Comparison of ENCODE assay signal across 7 cellular contexts in genomic region chrX:20442597-20442996, GRCh38.
A peak's percentile ranks its signal among the peaks of the same experiment; 100 is the strongest.
DNase-seq lines count a peak whose midpoint lies in the region; ATAC-seq lines count a peak whose summit lies in the region.

No MANE protein-coding gene starts in this region.

- H3K36me3 Mint-ChIP-seq in memory B cell = no peaks in the 10 kb centered on the region

- DNase-seq in NCI-H82 (lab: John Stamatoyannopoulos, UW) (peak; percentile 91), memory B cell (ENCODE audit: low spot score in 2 of 2) (peak; percentile 65 to 73)
- peak; percentile 83 to 88 for DNase-seq in activated CD4-positive, alpha-beta T cell treated with anti-CD3 and anti-CD28 coated beads, Interleukin-2, amount 50 U/mL, for 48 hours
- peak; percentile 74 for DNase-seq in effector CD4-positive, alpha-beta T cell
- peak; percentile 51 to 64 for DNase-seq in stimulated activated CD8-positive, alpha-beta memory T cell treated with anti-CD3 and anti-CD28 coated beads, Interleukin-15, amount 100 ng/mL, for 4 hours (ENCODE audit: low read depth in 2 of 2)

- H3K27ac Mint-ChIP-seq in memory B cell = no peak overlapping the region

- no peaks in the 10 kb centered on the region for H3K4me1 Mint-ChIP-seq in memory B cell

- no peaks in the 10 kb centered on the region for H3K9me3 Mint-ChIP-seq in memory B cell

- ATAC-seq in GM18861 (IDR thresholded peaks at IDR 0.05; ENCODE audit: unreplicated experiment) = peak; percentile 57
- ATAC-seq in HG03521 (IDR thresholded peaks at IDR 0.05; ENCODE audit: unreplicated experiment) = peak; percentile 55
- ATAC-seq in memory B cell (ENCODE audit: low read depth) = peak; percentile 84

- no peaks in the 10 kb centered on the region for H3K27me3 Mint-ChIP-seq in memory B cell

- no peak overlapping the region for H3K4me3 Mint-ChIP-seq in memory B cell

Comparison
In these comparisons a context has a peak if more than half of its experiments do, and no peak if none do; other contexts are left out.
1. Peak in every context shown above with its lines: DNase-seq and ATAC-seq.